11 cellular contexts compared by ENCODE assay signal in genomic region chr9:107176701-107177100, GRCh38.
DNase-seq lines count a peak whose midpoint lies in the region; ATAC-seq and TF ChIP-seq lines count a peak whose summit lies in the region.
"Had no signal": no experiment of that assay in that cellular context is flagged by ENCODE, and none has a peak within 500 bp of the region (broad histone marks: within the 10 kb centered on the region; RNA-seq: fewer than 3 reads in every experiment).

No MANE protein-coding gene starts in this region.

- H3K4me1 ChIP-seq in BE2C (peaks cover 58% of the 10 kb centered on the region), osteoblast (ENCODE audit: insufficient read depth, low read length) (peaks cover 40% of the 10 kb centered on the region), Karpas-422 (ENCODE audit: low read length) (no peaks in the 10 kb centered on the region)

- H3K27me3 ChIP-seq in BE2C (no peaks in the 10 kb centered on the region), osteoblast (ENCODE audit: insufficient read depth, low read length) (no peaks in the 10 kb centered on the region), Karpas-422 (ENCODE audit: low read length) (no peaks in the 10 kb centered on the region)
- H3K27me3 ChIP-seq: transverse colon had no signal

- ATAC-seq in GM18511 (IDR thresholded peaks at IDR 0.05; ENCODE audit: unreplicated experiment), result no peak

- H3K9me3 ChIP-seq in BE2C (no peaks in the 10 kb centered on the region), osteoblast (ENCODE audit: low read depth, low read length) (no peaks in the 10 kb centered on the region), Karpas-422 (ENCODE audit: low read length) (no peaks in the 10 kb centered on the region)
- H3K9me3 ChIP-seq: psoas muscle, transverse colon had no signal

- H3K36me3 ChIP-seq in BE2C (no peaks in the 10 kb centered on the region), osteoblast (ENCODE audit: insufficient read depth, low read length) (no peaks in the 10 kb centered on the region), Karpas-422 (ENCODE audit: insufficient read depth, low read length) (no peaks in the 10 kb centered on the region)
- H3K36me3 ChIP-seq: transverse colon had no signal

- H3K79me2 ChIP-seq in osteoblast (ENCODE audit: insufficient read depth, low read length), result no peaks in the 10 kb centered on the region
- H3K79me2 ChIP-seq in Karpas-422 (ENCODE audit: low read length), result no peaks in the 10 kb centered on the region

- no peak for TF ChIP-seq CTCF in BE2C (IDR thresholded peaks at IDR 0.05; ENCODE audit: low read depth, low read length)
- TF ChIP-seq CTCF in fibroblast of pulmonary artery (IDR thresholded peaks at IDR 0.05; ENCODE audit: low read length, missing control alignments), result no peak
- TF ChIP-seq CTCF in osteoblast (IDR thresholded peaks at IDR 0.05; ENCODE audit: extremely low read depth, low read depth, low read length), result no peak

- H3K9me2 ChIP-seq in Karpas-422 (replicated peaks; ENCODE audit: insufficient read depth, low read length), result no peaks in the 10 kb centered on the region

- H3K4me3 ChIP-seq in BE2C (ENCODE audit: low read depth, low read length) (peak overlapping the region; percentile 38), fibroblast of pulmonary artery (replicated peaks; ENCODE audit: low read depth, low read length) (no peak overlapping the region), osteoblast (ENCODE audit: insufficient read depth, low read length) (no peak overlapping the region), Karpas-422 (ENCODE audit: low read length) (no peak overlapping the region)
- H3K4me3 ChIP-seq: psoas muscle, transverse colon had no signal

- H3K27ac ChIP-seq in osteoblast (ENCODE audit: low read depth, low read length), result peak overlapping the region; percentile 78
- no peak overlapping the region for H3K27ac ChIP-seq in Karpas-422 (ENCODE audit: low read length)

- no peak overlapping the region for H3K9ac ChIP-seq in Karpas-422 (ENCODE audit: low read length)

- H3K4me2 ChIP-seq in osteoblast (ENCODE audit: insufficient read depth, low read length) (peak overlapping the region; percentile 41), Karpas-422 (ENCODE audit: low read depth, low read length, poor library complexity, severe bottlenecking) (no peak overlapping the region)

- peak; percentile 98 for DNase-seq in BE2C
- DNase-seq in NCI-H2171 (lab: John Stamatoyannopoulos, UW), result peak; percentile 95
- DNase-seq in fibroblast of pulmonary artery (ENCODE audit: low read depth), result peak; percentile 64
- no peak for DNase-seq in osteoblast (ENCODE audit: insufficient read length, low spot score, missing footprints)
- DNase-seq in stimulated activated CD4-positive, alpha-beta T cell treated with anti-CD3 and anti-CD28 coated beads, Interleukin-2, amount 100 ng/mL, for 48 hours, result no peak
- DNase-seq in activated naive CD4-positive, alpha-beta T cell treated with anti-CD3 and anti-CD28 coated beads, Interleukin-2, amount 50 U/mL, for 16 hours, result no peak
- DNase-seq in Karpas-422, result no peak
- DNase-seq: activated CD4-positive, alpha-beta T cell treated with anti-CD3 and anti-CD28 coated beads for 48 hours; transverse colon had no signal

- no peak overlapping the region for H2AFZ ChIP-seq in osteoblast (ENCODE audit: low read length)
- H2AFZ ChIP-seq in Karpas-422 (ENCODE audit: low read length), result no peak overlapping the region

- H4K20me1 ChIP-seq in osteoblast (ENCODE audit: insufficient read depth, low read length), result no peaks in the 10 kb centered on the region
- H4K20me1 ChIP-seq in Karpas-422 (ENCODE audit: insufficient read depth, low read depth, low read length), result no peaks in the 10 kb centered on the region

Comparison
In these comparisons a context has a peak if more than half of its experiments do, and no peak if none do; other contexts are left out.
1. DNase-seq: peak in BE2C (single experiment), NCI-H2171 (single experiment) and fibroblast of pulmonary artery (single experiment); none in osteoblast (single experiment), stimulated activated CD4-positive, alpha-beta T cell treated with anti-CD3 and anti-CD28 coated beads, Interleukin-2, amount 100 ng/mL, for 48 hours (0 of 2), activated naive CD4-positive, alpha-beta T cell treated with anti-CD3 and anti-CD28 coated beads, Interleukin-2, amount 50 U/mL, for 16 hours (single experiment) and Karpas-422 (single experiment).